14 cellular contexts compared by ENCODE assay signal in genomic region chr20:63568170-63568981, GRCh38. TPM values are rescaled to one million over a fixed set of nuclear protein-coding genes. Genes with fewer than 3 reads are reported as not detected.
DNase-seq lines count a peak whose midpoint lies in the region; ATAC-seq and TF ChIP-seq lines count a peak whose summit lies in the region.
"Had no signal": no experiment of that assay in that cellular context is flagged by ENCODE, and none has a peak within 500 bp of the region (broad histone marks: within the 10 kb centered on the region; RNA-seq: fewer than 3 reads in every experiment).

No MANE protein-coding gene starts in this region.

- H3K9ac ChIP-seq in BLaER1 (no peak overlapping the region), IMR-90 (ENCODE audit: low read depth, low read length) (no peak overlapping the region), duodenal mucosa (ENCODE audit: low read depth in 1 of 2, low read length in 2 of 2) (no peak overlapping the region)

- 94% methylated on average over 25 of the region's 43 CpGs; no CpG with 5 or more reads in 1 of the 2 experiments for WGBS in IMR-90 (ENCODE audit: extremely low coverage in 2 of 2, insufficient read length in 1 of 2), 2 experiments

- no peaks in the 10 kb centered on the region for H3K9me3 Mint-ChIP-seq in chondrocyte (ENCODE audit: low read depth)

- H4K5ac ChIP-seq in IMR-90 (ENCODE audit: low read depth, low read length) = no peak overlapping the region

- peak overlapping the region; percentile 45 for H3K4me3 ChIP-seq in BLaER1
- no peak overlapping the region for H3K4me3 ChIP-seq in IMR-90 (ENCODE audit: insufficient read depth, low read depth, low read length)
- H3K4me3 ChIP-seq in duodenal mucosa (ENCODE audit: low read depth in 1 of 2, low read length in 2 of 2) = peak overlapping the region; percentile 30 to 36

- H3K27ac ChIP-seq in BLaER1 (no peak overlapping the region), IMR-90 (ENCODE audit: insufficient read depth, low read length) (no peak overlapping the region), duodenal mucosa (ENCODE audit: low read depth, low read length) (no peak overlapping the region)
- H3K27ac ChIP-seq: brain microvascular endothelial cell, C4-2B, VCaP had no signal

- H3K4ac ChIP-seq in IMR-90 (ENCODE audit: low read depth, low read length) = no peak overlapping the region

- ATAC-seq in GM18873 (IDR thresholded peaks at IDR 0.05; ENCODE audit: low FRiP score, unreplicated experiment) (peak; percentile 15), IMR-90 (ENCODE audit: low read depth) (no peak), HG02870 (IDR thresholded peaks at IDR 0.05; ENCODE audit: unreplicated experiment) (no peak)

- no peak for TF ChIP-seq RAD21 in IMR-90 (IDR thresholded peaks at IDR 0.05; ENCODE audit: low read length)

- peaks cover 99% of the 10 kb centered on the region for H3K27me3 ChIP-seq in BLaER1
- H3K27me3 ChIP-seq in IMR-90 (ENCODE audit: control insufficient read depth, insufficient read depth, low read length) = no peaks in the 10 kb centered on the region
- H3K27me3 ChIP-seq in duodenal mucosa (ENCODE audit: control insufficient read depth in 1 of 2, insufficient read depth in 2 of 2, low read length in 2 of 2) = no peaks in the 10 kb centered on the region
- H3K27me3 ChIP-seq: brain microvascular endothelial cell had no signal

- H3K4me3 Mint-ChIP-seq in chondrocyte (ENCODE audit: unreplicated experiment) = no peak overlapping the region

- POLR2A ChIA-PET in IMR-90 (lab: Charles Lee; ENCODE audit: unreplicated experiment) = no interaction called here

- H2BK5ac ChIP-seq in IMR-90 (ENCODE audit: low read depth, low read length, poor library complexity, severe bottlenecking) = no peak overlapping the region

- H3K4me2 ChIP-seq in BLaER1 (peak overlapping the region; percentile 96), IMR-90 (ENCODE audit: low read depth, low read length) (no peak overlapping the region)

- H3K79me1 ChIP-seq in IMR-90 (ENCODE audit: low read depth in 1 of 2, low read length in 2 of 2) = peaks cover under 1 to 6% of the 10 kb centered on the region in 2 experiments

- H3K36me3 Mint-ChIP-seq in chondrocyte (ENCODE audit: low read depth) = no peaks in the 10 kb centered on the region

- no peak for TF ChIP-seq POLR2A in IMR-90 (IDR thresholded peaks at IDR 0.05; ENCODE audit: low read depth, low read length)

- H3K27ac Mint-ChIP-seq in chondrocyte (ENCODE audit: unreplicated experiment) = no peak overlapping the region

- H2AK5ac ChIP-seq in IMR-90 (ENCODE audit: low read depth, low read length) = no peak overlapping the region

- H3K36me3 ChIP-seq in BLaER1 (no peaks in the 10 kb centered on the region; the same call in 1 of the 2 replicates), IMR-90 (ENCODE audit: control insufficient read depth, insufficient read depth, low read length) (peaks cover 41% of the 10 kb centered on the region), duodenal mucosa (ENCODE audit: control insufficient read depth in 1 of 2, insufficient read depth in 2 of 2, low read length in 2 of 2) (peaks cover 0 to 11% of the 10 kb centered on the region in 2 donors)

- dilution Hi-C loops in IMR-90 (cut with HindIII; ENCODE audit: low sequenced_read_pairs, unreplicated experiment) = no loop called here

- H3K4me1 ChIP-seq in BLaER1 = peaks cover 60% of the 10 kb centered on the region
- H3K4me1 ChIP-seq in IMR-90 (ENCODE audit: control insufficient read depth, insufficient read depth, low read length) = peaks cover 4% of the 10 kb centered on the region; the same call in 1 of the 2 replicates
- peaks cover 5 to 24% of the 10 kb centered on the region in 2 donors for H3K4me1 ChIP-seq in duodenal mucosa (ENCODE audit: control insufficient read depth in 1 of 2, insufficient read depth in 2 of 2, low read length in 2 of 2)

- no peak overlapping the region for H2BK120ac ChIP-seq in IMR-90 (ENCODE audit: low read depth, low read length)

- no peak overlapping the region for H3K56ac ChIP-seq in IMR-90 (ENCODE audit: extremely low read depth, insufficient read depth, low read length)

- no peak overlapping the region for H3K14ac ChIP-seq in IMR-90 (replicated peaks; ENCODE audit: low read depth, low read length)

- no peak overlapping the region for H4K91ac ChIP-seq in IMR-90 (ENCODE audit: insufficient read depth, low read depth, low read length)

- H2BK15ac ChIP-seq in IMR-90 (ENCODE audit: low read depth, low read length) = no peak overlapping the region

- H4K20me1 ChIP-seq in BLaER1 (peaks cover 100% of the 10 kb centered on the region), IMR-90 (ENCODE audit: insufficient read depth, low read length) (no peaks in the 10 kb centered on the region)

- H3K9me3 ChIP-seq in BLaER1 (no peaks in the 10 kb centered on the region), IMR-90 (ENCODE audit: control insufficient read depth, insufficient read depth, low read length) (no peaks in the 10 kb centered on the region), duodenal mucosa (ENCODE audit: control insufficient read depth in 1 of 2, low read length in 2 of 2) (no peaks in the 10 kb centered on the region)

- no peak overlapping the region for H3K18ac ChIP-seq in IMR-90 (ENCODE audit: low read depth, low read length)

- intact Hi-C loops in IMR-90 (cut with micrococcal nuclease) = no loop called here

- peak overlapping the region; percentile 28 for H2AK9ac ChIP-seq in IMR-90 (replicated peaks; ENCODE audit: low read depth, low read length, poor library complexity)

- no peak overlapping the region for H3K23ac ChIP-seq in IMR-90 (ENCODE audit: low read depth, low read length)

- H3K9me1 ChIP-seq in IMR-90 (ENCODE audit: insufficient read depth, low read length) = peaks cover 3% of the 10 kb centered on the region; the same call in 1 of the 2 replicates

- in situ Hi-C loops in IMR-90 (cut with MboI; ENCODE audit: low sequenced_read_pairs) = no loop called here

- CTCF ChIA-PET in IMR-90 (lab: Yijun Ruan, JAX) = no interaction called here

- no peak overlapping the region for H4K8ac ChIP-seq in IMR-90 (ENCODE audit: low read depth in 2 of 2, low read length in 2 of 2)

- no peaks in the 10 kb centered on the region for H3K27me3 Mint-ChIP-seq in chondrocyte (ENCODE audit: low read depth)

- BruUV-seq in IMR-90 (replicated peaks; lab: Mats Ljungman, UMichigan) = no TSS peak

- no peak for TF ChIP-seq CTCF in IMR-90 (conservative IDR thresholded peaks at IDR 0.05; ENCODE audit: low read depth, low read length)
- no peak for TF ChIP-seq CTCF in chondrocyte (IDR thresholded peaks at IDR 0.05)

- DNase-seq in IMR-90 (no peak), chondrocyte (ENCODE audit: low spot score) (no peak), NCI-H345 treated with DMSO at 0.1 percent for 48 hours (lab: John Stamatoyannopoulos, UW; ENCODE audit: unreplicated experiment) (no peak)
- DNase-seq in stimulated activated CD4-positive, alpha-beta T cell treated with anti-CD3 and anti-CD28 coated beads, Interleukin-4, amount 100 ng/mL, for 24 hours = no peak
- DNase-seq: foreskin fibroblast, NCI-H510A treated with DMSO at 0.1 percent for 48 hours had no signal

- H2AFZ ChIP-seq in IMR-90 (replicated peaks; ENCODE audit: low read length, poor library complexity) = no peak overlapping the region

- no peaks in the 10 kb centered on the region for H3K4me1 Mint-ChIP-seq in chondrocyte (ENCODE audit: low read depth)

- no peak overlapping the region for H2BK20ac ChIP-seq in IMR-90 (ENCODE audit: low read depth, low read length)

TF ChIP-seq in IMR-90, 13 proteins besides CTCF, POLR2A, EP300 and RAD21 (continues in another document):
- TF ChIP-seq ELK1 (IDR thresholded peaks at IDR 0.05; ENCODE audit: borderline replicate concordance, low read depth, low read length) = no peak
- TF ChIP-seq FOS (IDR thresholded peaks at IDR 0.05; ENCODE audit: low read depth, low read length) = no peak

RNA-seq across cellular contexts. Expression of gene HELZ2, which starts 5.7 kb away (rescaled TPM):
- total RNA-seq in IMR-90 (2012; rRNA removed) (4.2 and 4.7 TPM in 2 replicates), chondrocyte (13.6 to 18.1 TPM (median 14.9 TPM) in 3 replicates)
- 10.6 and 12.2 TPM in 2 replicates for polyA plus RNA-seq in IMR-90 (2012; rRNA removed)
- polyA plus RNA-seq in IMR-90 (2012; cell fraction: cytosol; rRNA removed) = 3.2 and 6.8 TPM in 2 replicates
- polyA plus RNA-seq in IMR-90 (2012; cell fraction: nucleus; rRNA removed; ENCODE audit: low replicate concordance) = 10.9 and 32.5 TPM in 2 replicates

RNA-seq across cellular contexts. Expression of gene FNDC11, which starts 14.4 kb away (rescaled TPM):
- total RNA-seq in IMR-90 (2012; rRNA removed) (0.28 and 0.36 TPM in 2 replicates), chondrocyte (0.25 to 0.38 TPM in 2 of 3 replicates, not detected in the other)
- 1.0 and 1.6 TPM in 2 replicates for polyA plus RNA-seq in IMR-90 (2012; rRNA removed)
- polyA plus RNA-seq in IMR-90 (2012; cell fraction: cytosol; rRNA removed) = 0.57 and 1.9 TPM in 2 replicates
- polyA plus RNA-seq in IMR-90 (2012; cell fraction: nucleus; rRNA removed; ENCODE audit: low replicate concordance) = 3.1 and 7.9 TPM in 2 replicates

RNA-seq across cellular contexts. Expression of gene SRMS, which starts 20.8 kb away (rescaled TPM):
- total RNA-seq in IMR-90 (2012; rRNA removed) (not detected in 2 replicates), chondrocyte (not detected in 3 replicates)
- polyA plus RNA-seq in IMR-90 (2012; rRNA removed) = not detected in 2 replicates
- not detected in 2 replicates for polyA plus RNA-seq in IMR-90 (2012; cell fraction: cytosol; rRNA removed)
- not detected in 2 replicates for polyA plus RNA-seq in IMR-90 (2012; cell fraction: nucleus; rRNA removed; ENCODE audit: low replicate concordance)
- total RNA-seq: mesenteric fat pad had no signal

RNA-seq across cellular contexts. Expression of gene PTK6, which starts 31.2 kb away (rescaled TPM):
- total RNA-seq in IMR-90 (2012; rRNA removed) = not detected in 2 replicates
- 0.07 TPM in 1 of 2 replicates, not detected in the other for polyA plus RNA-seq in IMR-90 (2012; rRNA removed)
- 0.03 and 0.04 TPM in 2 replicates for polyA plus RNA-seq in IMR-90 (2012; cell fraction: cytosol; rRNA removed)
- polyA plus RNA-seq in IMR-90 (2012; cell fraction: nucleus; rRNA removed; ENCODE audit: low replicate concordance) = 0.19 and 0.28 TPM in 2 replicates
- not detected in 3 replicates for total RNA-seq in chondrocyte

RNA-seq across cellular contexts. Expression of gene PPDPF, which starts 47.8 kb away (rescaled TPM):
- total RNA-seq in IMR-90 (2012; rRNA removed) (12.9 and 17.2 TPM in 2 replicates), chondrocyte (245 to 268 TPM (median 261 TPM) in 3 replicates)
- 171 and 200 TPM in 2 replicates for polyA plus RNA-seq in IMR-90 (2012; rRNA removed)
- polyA plus RNA-seq in IMR-90 (2012; cell fraction: cytosol; rRNA removed) = 100 and 301 TPM in 2 replicates
- polyA plus RNA-seq in IMR-90 (2012; cell fraction: nucleus; rRNA removed; ENCODE audit: low replicate concordance) = 38.4 and 113 TPM in 2 replicates
